Comparison of ENCODE assay signal across 1 cellular context in the genomic region with DNA sequence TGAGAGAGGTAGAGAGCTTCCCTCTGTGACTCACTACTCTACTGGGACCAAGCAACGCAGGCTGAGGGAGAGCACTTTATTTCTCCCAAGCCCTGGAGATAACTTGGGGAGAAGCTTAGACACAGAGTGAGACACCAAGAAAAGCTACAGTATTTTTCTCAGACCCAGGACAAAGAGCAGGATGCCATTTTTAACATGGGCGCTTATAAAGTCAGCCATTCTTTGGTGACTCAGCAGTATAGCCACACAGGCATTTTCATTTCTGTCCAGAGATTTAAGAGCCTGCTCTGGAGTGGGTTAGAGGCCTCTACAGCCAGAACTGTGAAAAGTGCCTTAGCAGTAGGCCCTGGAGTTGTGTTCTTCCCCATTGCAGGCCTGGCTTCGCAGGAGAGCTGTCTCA.
TF ChIP-seq lines count a peak whose summit lies in the region.

No MANE protein-coding gene starts in this region.

TF ChIP-seq in GM23338, 12 proteins besides CTCF, POLR2A, EP300 and RAD21 (continued from another document):
- TF ChIP-seq ZNF331 (CRISPR knock-in tag; IDR thresholded peaks at IDR 0.05; ENCODE audit: low read depth) (no peak), EZH2 (IDR thresholded peaks at IDR 0.05; ENCODE audit: low read depth, unreplicated experiment) (no peak), STAT1 (IDR thresholded peaks at IDR 0.05; ENCODE audit: unreplicated experiment) (no peak), JUNB (IDR thresholded peaks at IDR 0.05; ENCODE audit: unreplicated experiment) (no peak), ZNF114 (CRISPR knock-in tag; IDR thresholded peaks at IDR 0.05) (no peak), REST (IDR thresholded peaks at IDR 0.05; ENCODE audit: unreplicated experiment) (no peak)
